6 cellular contexts compared by ENCODE assay signal in genomic region chr7:24438232-24438631, GRCh38.
"Had no signal": no experiment of that assay in that cellular context is flagged by ENCODE, and none has a peak within 500 bp of the region (broad histone marks: within the 10 kb centered on the region; RNA-seq: fewer than 3 reads in every experiment).

No MANE protein-coding gene starts in this region.

- H3K4me3 ChIP-seq: GM23338, K562 had no signal

- H3K27ac ChIP-seq: HL-60 had no signal

- H2AFZ ChIP-seq: GM23338 had no signal

- DNase-seq: H9, HCEC 1CT had no signal

- ATAC-seq: GM23338, HepG2, K562 had no signal
